In genomic region chr9:128115187-128116103, GRCh38 we compare ENCODE assay signal across 1 cellular context.
TF ChIP-seq lines count a peak whose summit lies in the region.

No MANE protein-coding gene starts in this region.

TF ChIP-seq in K562, 482 proteins besides CTCF, POLR2A, EP300 and RAD21 (continued from another document and continues in another):
- TF ChIP-seq VEZF1 (CRISPR knock-in tag; IDR thresholded peaks at IDR 0.05) (peak; percentile 80), GATA2 (CRISPR knock-in tag; IDR thresholded peaks at IDR 0.05) (peak; percentile 95), ZNF449 (CRISPR knock-in tag; IDR thresholded peaks at IDR 0.05) (no peak), KDM1A (IDR thresholded peaks at IDR 0.05) (peak; percentile 66 to 77), NBN (IDR thresholded peaks at IDR 0.05; ENCODE audit: low read depth) (0 out of 2 replicates have a peak, but pooled peaks have one; percentile 55), ZNF316 (IDR thresholded peaks at IDR 0.05) (no peak), TBP (optimal IDR thresholded peaks at IDR 0.05; ENCODE audit: low read depth, low read length) (peak; percentile 35), HDAC8 (tag; IDR thresholded peaks at IDR 0.05) (no peak), HNRNPL (IDR thresholded peaks at IDR 0.05; ENCODE audit: low read depth, low read length) (peak; percentile 33; the same call in 1 of the 2 replicates), TARDBP (IDR thresholded peaks at IDR 0.05) (peak; percentile 61; the same call in 1 of the 2 replicates), ZNF584 (CRISPR knock-in tag; IDR thresholded peaks at IDR 0.05; ENCODE audit: low read depth) (0 out of 2 replicates have a peak, but pooled peaks have one; percentile 42), ZNF639 (CRISPR knock-in tag; conservative IDR thresholded peaks at IDR 0.05 in 1 of 2, IDR thresholded peaks at IDR 0.05 in 1 of 2) (peak in 1 of 2 experiments; percentile 81; a peak in 2 of 4 replicates), AFF1 (IDR thresholded peaks at IDR 0.05; ENCODE audit: low read depth in 1 of 2, partially characterized antibody in 2 of 2) (no peak), CUX1 (CRISPR knock-in tag; IDR thresholded peaks at IDR 0.05) (peak; percentile 64; the same call in 1 of the 2 replicates), MXI1 (IDR thresholded peaks at IDR 0.05; ENCODE audit: low read depth, low read length) (peak; percentile 60; the same call in 1 of the 2 replicates), ZNF79 (CRISPR knock-in tag; IDR thresholded peaks at IDR 0.05; ENCODE audit: low read depth) (no peak), JUNB (CRISPR knock-in tag; conservative IDR thresholded peaks at IDR 0.05) (no peak), KDM5B (IDR thresholded peaks at IDR 0.05; ENCODE audit: insufficient replicate concordance, low read depth, low read length) (no peak), HNRNPLL (IDR thresholded peaks at IDR 0.05; ENCODE audit: low read depth, low read length, poor library complexity, severe bottlenecking) (peak; percentile 34), NUFIP1 (IDR thresholded peaks at IDR 0.05; ENCODE audit: partially characterized antibody) (no peak), ELF4 (CRISPR knock-in tag; IDR thresholded peaks at IDR 0.05) (peak; percentile 12; the same call in 1 of the 2 replicates), CREB3L1 (IDR thresholded peaks at IDR 0.05; ENCODE audit: borderline replicate concordance, low read depth) (0 out of 2 replicates have a peak, but pooled peaks have one; percentile 36), ZNF24 (IDR thresholded peaks at IDR 0.05) (0 out of 2 replicates have a peak, but pooled peaks have one; percentile 29), SP1 (CRISPR knock-in tag; IDR thresholded peaks at IDR 0.05) (peak; percentile 51), ATF4 (CRISPR knock-in tag; IDR thresholded peaks at IDR 0.05) (0 out of 2 replicates have a peak, but pooled peaks have one; percentile 31), ZNF766 (CRISPR knock-in tag; conservative IDR thresholded peaks at IDR 0.05) (peak; percentile 27; the same call in 1 of the 2 replicates), SIN3A (IDR thresholded peaks at IDR 0.05; ENCODE audit: borderline replicate concordance in 2 of 2, control insufficient read depth in 1 of 2, low read depth in 2 of 2, low read length in 2 of 2) (no peak), CREB1 (IDR thresholded peaks at IDR 0.05) (peak; percentile 75), CREB1 (CRISPR knock-in tag; IDR thresholded peaks at IDR 0.05) (no peak), CCNT2 (IDR thresholded peaks at IDR 0.05; ENCODE audit: borderline replicate concordance, extremely low read depth, insufficient read length, low read depth, low read length) (peak; percentile 95), ZKSCAN1 (IDR thresholded peaks at IDR 0.05; ENCODE audit: low read depth, low read length) (peak; percentile 36; the same call in 1 of the 2 replicates), PKNOX1 (IDR thresholded peaks at IDR 0.05) (peak; percentile 25; the same call in 1 of the 2 replicates), RBM22 (IDR thresholded peaks at IDR 0.05; ENCODE audit: low read depth, low read length, poor library complexity, severe bottlenecking) (no peak), CREB3 (tag; conservative IDR thresholded peaks at IDR 0.05; ENCODE audit: low read depth) (peak; percentile 70), TEAD4 (IDR thresholded peaks at IDR 0.05; ENCODE audit: low read length) (peak; percentile 96), TEAD4 (CRISPR knock-in tag; IDR thresholded peaks at IDR 0.05; ENCODE audit: borderline replicate concordance) (no peak), ILF3 (IDR thresholded peaks at IDR 0.05; ENCODE audit: borderline replicate concordance) (peak; percentile 49; the same call in 1 of the 2 replicates), PATZ1 (CRISPR knock-in tag; IDR thresholded peaks at IDR 0.05; ENCODE audit: borderline replicate concordance) (no peak), HMGN3 (IDR thresholded peaks at IDR 0.05; ENCODE audit: borderline replicate concordance, extremely low read depth, insufficient read length, low read depth, low read length) (peak; percentile 96)
